In the genomic region with DNA sequence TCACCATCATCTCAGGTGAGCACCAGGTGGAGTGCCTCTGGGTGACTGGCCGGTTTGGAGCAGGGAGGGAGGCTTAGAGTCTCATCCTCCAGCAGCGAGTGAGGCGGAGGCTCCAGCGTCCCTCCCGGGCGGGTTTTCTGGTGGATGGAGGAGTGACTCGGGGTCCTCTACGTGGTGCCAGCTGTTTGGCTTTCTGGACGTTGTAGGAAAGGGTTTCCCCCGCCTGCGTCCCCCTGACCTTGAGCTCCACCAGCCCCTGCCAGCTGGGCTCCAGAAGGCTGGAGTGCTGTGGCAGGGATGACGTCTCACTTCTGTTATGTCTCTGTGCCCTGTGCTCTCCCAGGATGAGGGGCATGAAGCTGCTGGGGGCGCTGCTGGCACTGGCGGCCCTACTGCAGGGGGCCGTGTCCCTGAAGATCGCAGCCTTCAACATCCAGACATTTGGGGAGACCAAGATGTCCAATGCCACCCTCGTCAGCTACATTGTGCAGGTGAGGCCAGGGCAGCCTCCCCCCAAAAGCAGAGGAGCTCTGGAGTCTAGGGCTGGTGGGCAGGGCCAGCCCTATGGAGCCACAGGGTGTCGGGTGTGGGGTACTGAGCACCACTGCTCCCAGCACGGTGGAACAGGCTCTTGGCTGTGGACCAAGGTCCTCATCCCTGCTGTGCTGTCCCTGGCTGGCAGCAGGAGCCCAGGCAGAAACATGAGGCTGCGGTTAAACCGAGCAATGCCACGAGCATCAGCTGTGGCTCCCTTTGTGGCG, we compare ENCODE assay signal across 12 cellular contexts. TPM values are rescaled to one million over a fixed set of nuclear protein-coding genes. Genes with fewer than 3 reads are reported as not detected.
DNase-seq lines count a peak whose midpoint lies in the region; ATAC-seq, FAIRE-seq and TF ChIP-seq lines count a peak whose summit lies in the region.
"Had no signal": no experiment of that assay in that cellular context is flagged by ENCODE, and none has a peak within 500 bp of the region (broad histone marks: within the 10 kb centered on the region; RNA-seq: fewer than 3 reads in every experiment).

No MANE protein-coding gene starts in this region.

- TF ChIP-seq RAD21 in HepG2 (CRISPR knock-in tag; IDR thresholded peaks at IDR 0.05) = no peak

- H3K4me3 ChIP-seq in bronchial epithelial cell (ENCODE audit: low read depth, low read length) (no peak overlapping the region), HepG2 (replicated peaks in 1 of 3; ENCODE audit: insufficient read depth in 1 of 3, low read depth in 2 of 3, low read length in 3 of 3) (no peak overlapping the region), transverse colon (no peak overlapping the region), osteoblast (ENCODE audit: insufficient read depth, low read length) (no peak overlapping the region)
- H3K4me3 ChIP-seq: uterus had no signal

- peak; percentile 47 for DNase-seq in activated effector memory CD4-positive, alpha-beta T cell treated with anti-CD3 and anti-CD28 coated beads, Interleukin-2, amount 50 U/mL, for 16 hours
- DNase-seq in activated effector memory CD4-positive, alpha-beta T cell treated with Interleukin-2 at 50 U/mL for 16 hours = no peak
- no peak for DNase-seq in bronchial epithelial cell (ENCODE audit: low read depth)
- no peak for DNase-seq in HepG2 (ENCODE audit: low spot score)
- DNase-seq in transverse colon = no peak
- no peak for DNase-seq in osteoblast (ENCODE audit: insufficient read length, low spot score, missing footprints)
- DNase-seq: cerebellar nuclear complex; NCI-H2227 treated with DMSO at 0.1 percent for 48 hours; stimulated activated CD4-positive, alpha-beta T cell treated with anti-CD3 and anti-CD28 coated beads, Interleukin-4, amount 100 ng/mL, for 1 hour had no signal

- TF ChIP-seq POLR2A in HepG2 (IDR thresholded peaks at IDR 0.05; ENCODE audit: insufficient read depth in 1 of 2, low read depth in 2 of 2, low read length in 2 of 2) = no peak; a peak in 1 of 4 replicates
- no peak for TF ChIP-seq POLR2A in transverse colon (IDR thresholded peaks at IDR 0.05)

- H3K9me3 ChIP-seq in HepG2 (ENCODE audit: low read length) = no peaks in the 10 kb centered on the region
- no peaks in the 10 kb centered on the region for H3K9me3 ChIP-seq in transverse colon
- H3K9me3 ChIP-seq in osteoblast (ENCODE audit: low read depth, low read length) = no peaks in the 10 kb centered on the region
- H3K9me3 ChIP-seq: uterus had no signal

- BruUV-seq in HepG2 (replicated peaks; lab: Mats Ljungman, UMichigan) = no TSS peak

- H3K79me2 ChIP-seq in HepG2 (ENCODE audit: insufficient read depth, low read length) (no peaks in the 10 kb centered on the region), osteoblast (ENCODE audit: insufficient read depth, low read length) (no peaks in the 10 kb centered on the region)

- intact Hi-C loops in HepG2 (cut with micrococcal nuclease; ENCODE audit: unreplicated experiment) (no loop called here), transverse colon (cut with DNase I; ENCODE audit: low total_unique reads) (no loop called here)

- peak; percentile 17 for ATAC-seq in HepG2
- ATAC-seq in HG02870 (IDR thresholded peaks at IDR 0.05; ENCODE audit: unreplicated experiment) = no peak
- ATAC-seq in HG03565 (IDR thresholded peaks at IDR 0.05; ENCODE audit: unreplicated experiment) = no peak

- peaks cover 43% of the 10 kb centered on the region for H3K4me1 ChIP-seq in HepG2 (ENCODE audit: insufficient read depth, low read length)
- H3K4me1 ChIP-seq in transverse colon = peaks cover 0 to 13% (median 6%) of the 10 kb centered on the region in 4 donors
- H3K4me1 ChIP-seq in osteoblast (ENCODE audit: insufficient read depth, low read length) = peaks cover 10% of the 10 kb centered on the region
- H3K4me1 ChIP-seq: uterus had no signal

- TF ChIP-seq EP300 in HepG2 (IDR thresholded peaks at IDR 0.05; ENCODE audit: low read depth in 2 of 2, low read length in 2 of 2) (no peak), HepG2 (CRISPR knock-in tag; IDR thresholded peaks at IDR 0.05; ENCODE audit: borderline replicate concordance) (no peak), transverse colon (IDR thresholded peaks at IDR 0.05; ENCODE audit: low read depth) (no peak)

- H3K4me2 ChIP-seq in HepG2 (ENCODE audit: low read depth, low read length) (no peak overlapping the region), osteoblast (ENCODE audit: insufficient read depth, low read length) (no peak overlapping the region)

- FAIRE-seq in bronchial epithelial cell (lab: Jason Lieb, UNC) = peak; percentile 43
- FAIRE-seq in HepG2 (lab: Jason Lieb, UNC) = no peak

- peak overlapping the region; percentile 35; the same call in 1 of the 2 replicates for H3K9ac ChIP-seq in HepG2 (ENCODE audit: insufficient read depth, low read depth, low read length)

- in situ Hi-C loops in HepG2 (cut with HindIII; ENCODE audit: extremely low pct_ligation_motif_present, low pct_unique_long_range_greater_than_20kb) = no loop called here
- in situ Hi-C loops in transverse colon (cut with MboI; ENCODE audit: low pct_ligation_motif_present in 1 of 4, low pct_unique_long_range_greater_than_20kb in 1 of 4, low sequenced_read_pairs in 3 of 4) = no loop called here

- H4K20me1 ChIP-seq in HepG2 (ENCODE audit: insufficient read depth, low read length) (no peaks in the 10 kb centered on the region), osteoblast (ENCODE audit: insufficient read depth, low read length) (peaks cover 22% of the 10 kb centered on the region)

- H3K27me3 ChIP-seq in bronchial epithelial cell (ENCODE audit: control insufficient read depth, insufficient read depth, low read length) (no peaks in the 10 kb centered on the region), HepG2 (ENCODE audit: control insufficient read depth in 1 of 2, insufficient read depth in 2 of 2, low read length in 2 of 2) (no peaks in the 10 kb centered on the region), transverse colon (no peaks in the 10 kb centered on the region), osteoblast (ENCODE audit: insufficient read depth, low read length) (no peaks in the 10 kb centered on the region)
- H3K27me3 ChIP-seq: uterus had no signal

- CTCF ChIA-PET in HepG2 (lab: Yijun Ruan, JAX; ENCODE audit: low intra/inter-chr PET ratio, low total read pairs) = no interaction called here

- no peak overlapping the region for H2AFZ ChIP-seq in HepG2 (ENCODE audit: low read length)
- H2AFZ ChIP-seq in osteoblast (ENCODE audit: low read length) = no peak overlapping the region

- peaks cover 18% of the 10 kb centered on the region for H3K36me3 ChIP-seq in bronchial epithelial cell (ENCODE audit: control insufficient read depth, insufficient read depth, low read length)
- H3K36me3 ChIP-seq in HepG2 (replicated peaks in 1 of 2; ENCODE audit: control insufficient read depth in 1 of 2, insufficient read depth in 2 of 2, low read length in 2 of 2) = peaks cover 16 to 38% of the 10 kb centered on the region in 2 experiments; a peak in 4 of 5 replicates
- peaks cover 0 to 22% (median 3%) of the 10 kb centered on the region in 4 donors for H3K36me3 ChIP-seq in transverse colon
- peaks cover 25% of the 10 kb centered on the region for H3K36me3 ChIP-seq in osteoblast (ENCODE audit: insufficient read depth, low read length)
- H3K36me3 ChIP-seq: uterus had no signal

- no peak for TF ChIP-seq CTCF in bronchial epithelial cell (IDR thresholded peaks at IDR 0.05; ENCODE audit: insufficient read depth, low read length, severe bottlenecking)
- no peak for TF ChIP-seq CTCF in HepG2 (CRISPR knock-in tag; IDR thresholded peaks at IDR 0.05)
- TF ChIP-seq CTCF in transverse colon (IDR thresholded peaks at IDR 0.05) = no peak
- TF ChIP-seq CTCF in osteoblast (IDR thresholded peaks at IDR 0.05; ENCODE audit: extremely low read depth, low read depth, low read length) = no peak

- WGBS in HepG2 (ENCODE audit: low lambda C conversion rate) = 93% methylated on average over 11 of the region's 23 CpGs
- WGBS in transverse colon (ENCODE audit: low coverage in 1 of 2), 2 donors = 80 to 87% methylated on average over 1 to 19 of the region's 23 CpGs

- POLR2A ChIA-PET in HepG2 (lab: Yijun Ruan, JAX) = no interaction called here

- peak overlapping the region; percentile 64 for H3K27ac ChIP-seq in HepG2 (ENCODE audit: extremely low read length, insufficient read depth, low read length)
- H3K27ac ChIP-seq in transverse colon = peak overlapping the region; percentile 32 to 67 (median 62)
- H3K27ac ChIP-seq in osteoblast (ENCODE audit: low read depth, low read length) = no peak overlapping the region
- H3K27ac ChIP-seq: uterus had no signal

RNA-seq across cellular contexts. Expression of gene DNASE1, which starts 0.7 kb away (rescaled TPM):
- total RNA-seq in bronchial epithelial cell (6.8 and 12.3 TPM in 2 replicates), HepG2 (2016; rRNA removed; fragmentation: Illumina TruSeq; extraction: Trizol) (3.7 and 7.1 TPM in 2 replicates), transverse colon (100 to 1,000 TPM in 1 of 4 donors, 10 to 100 TPM in 3; 27.3 to 139 (median 36.5) TPM), osteoblast (11.9 and 13.3 TPM in 2 replicates)
- 9.5 and 9.7 TPM in 2 replicates for total RNA-seq in HepG2 (2016; cell fraction: cytosol; rRNA removed; fragmentation: Illumina TruSeq; extraction: Trizol; ENCODE audit: low read depth)
- total RNA-seq in HepG2 (2016; cell fraction: insoluble cytoplasmic fraction; rRNA removed; fragmentation: Illumina TruSeq; extraction: Trizol) = 4.1 and 7.3 TPM in 2 replicates
- 11.1 and 12.4 TPM in 2 replicates for total RNA-seq in HepG2 (2016; cell fraction: membrane; rRNA removed; fragmentation: Illumina TruSeq; extraction: Trizol)
- 11.8 and 13.6 TPM in 2 replicates for total RNA-seq in HepG2 (2016; cell fraction: nucleus; rRNA removed; fragmentation: Illumina TruSeq; extraction: Trizol)
- polyA plus RNA-seq in HepG2 (2011; rRNA removed) = 11.1 and 13.0 TPM in 2 replicates
- polyA plus RNA-seq in HepG2 (2011; cell fraction: cytosol; rRNA removed) = 5.4 and 7.4 TPM in 2 replicates
- 37.1 and 37.7 TPM in 2 replicates for polyA plus RNA-seq in HepG2 (2011; cell fraction: nucleus; rRNA removed)
- 7.2 and 10.3 TPM in 2 replicates for polyA plus RNA-seq in HepG2 (2012)
- polyA plus RNA-seq in HepG2 (2016; cell fraction: cytosol; fragmentation: Illumina TruSeq; extraction: Trizol; ENCODE audit: low read depth) = 10.1 and 11.6 TPM in 2 replicates
- polyA plus RNA-seq in HepG2 (2016; cell fraction: insoluble cytoplasmic fraction; fragmentation: Illumina TruSeq; extraction: Trizol; ENCODE audit: low read depth) = 2.9 and 3.5 TPM in 2 replicates
- polyA plus RNA-seq in HepG2 (2016; cell fraction: membrane; fragmentation: Illumina TruSeq; extraction: Trizol; ENCODE audit: low read depth) = 9.6 and 10.1 TPM in 2 replicates
- polyA plus RNA-seq in HepG2 (2016; cell fraction: nucleus; fragmentation: Illumina TruSeq; extraction: Trizol; ENCODE audit: insufficient read depth, low read depth) = 15.7 and 20.9 TPM in 2 replicates
- polyA minus RNA-seq in HepG2 (2011; rRNA and poly(A)+ RNA removed; ENCODE audit: low replicate concordance) = 12.4 and 52.9 TPM in 2 replicates
- 3.9 and 4.6 TPM in 2 replicates for polyA minus RNA-seq in HepG2 (2011; cell fraction: cytosol; rRNA and poly(A)+ RNA removed)
- polyA minus RNA-seq in HepG2 (2011; cell fraction: nucleus; rRNA and poly(A)+ RNA removed) = 13.1 and 20.5 TPM in 2 replicates

RNA-seq across cellular contexts. Expression of gene SLX4, which starts 43.8 kb away (rescaled TPM):
- total RNA-seq in bronchial epithelial cell (1.3 and 2.4 TPM in 2 replicates), HepG2 (2016; rRNA removed; fragmentation: Illumina TruSeq; extraction: Trizol) (2.5 and 3.6 TPM in 2 replicates), transverse colon (10 to 100 TPM in 1 of 4 donors, 1 to 10 TPM in 3; 3.0 to 11.5 (median 4.9) TPM), osteoblast (4.0 and 4.7 TPM in 2 replicates)
- total RNA-seq in HepG2 (2016; cell fraction: cytosol; rRNA removed; fragmentation: Illumina TruSeq; extraction: Trizol; ENCODE audit: low read depth) = 0.97 and 1.0 TPM in 2 replicates
- total RNA-seq in HepG2 (2016; cell fraction: insoluble cytoplasmic fraction; rRNA removed; fragmentation: Illumina TruSeq; extraction: Trizol) = 2.1 and 3.8 TPM in 2 replicates
- total RNA-seq in HepG2 (2016; cell fraction: membrane; rRNA removed; fragmentation: Illumina TruSeq; extraction: Trizol) = 1.3 and 1.6 TPM in 2 replicates
- total RNA-seq in HepG2 (2016; cell fraction: nucleus; rRNA removed; fragmentation: Illumina TruSeq; extraction: Trizol) = 7.6 and 7.9 TPM in 2 replicates
- polyA plus RNA-seq in HepG2 (2011; rRNA removed) = 1.1 and 1.3 TPM in 2 replicates
- 0.40 and 0.46 TPM in 2 replicates for polyA plus RNA-seq in HepG2 (2011; cell fraction: cytosol; rRNA removed)
- polyA plus RNA-seq in HepG2 (2011; cell fraction: nucleus; rRNA removed) = 5.4 and 5.9 TPM in 2 replicates
- 0.97 and 1.2 TPM in 2 replicates for polyA plus RNA-seq in HepG2 (2012)
- polyA plus RNA-seq in HepG2 (2016; cell fraction: cytosol; fragmentation: Illumina TruSeq; extraction: Trizol; ENCODE audit: low read depth) = 0.16 and 0.18 TPM in 2 replicates
- polyA plus RNA-seq in HepG2 (2016; cell fraction: insoluble cytoplasmic fraction; fragmentation: Illumina TruSeq; extraction: Trizol; ENCODE audit: low read depth) = 1.1 and 1.7 TPM in 2 replicates
- polyA plus RNA-seq in HepG2 (2016; cell fraction: membrane; fragmentation: Illumina TruSeq; extraction: Trizol; ENCODE audit: low read depth) = 0.21 and 0.31 TPM in 2 replicates
- 12.5 and 14.1 TPM in 2 replicates for polyA plus RNA-seq in HepG2 (2016; cell fraction: nucleus; fragmentation: Illumina TruSeq; extraction: Trizol; ENCODE audit: insufficient read depth, low read depth)
- 1.5 and 3.9 TPM in 2 replicates for polyA minus RNA-seq in HepG2 (2011; rRNA and poly(A)+ RNA removed; ENCODE audit: low replicate concordance)
- polyA minus RNA-seq in HepG2 (2011; cell fraction: cytosol; rRNA and poly(A)+ RNA removed) = 0.89 and 1.1 TPM in 2 replicates
- polyA minus RNA-seq in HepG2 (2011; cell fraction: nucleus; rRNA and poly(A)+ RNA removed) = 4.4 and 5.1 TPM in 2 replicates
